ENCODE assay signal across 8 cellular contexts in the genomic region with DNA sequence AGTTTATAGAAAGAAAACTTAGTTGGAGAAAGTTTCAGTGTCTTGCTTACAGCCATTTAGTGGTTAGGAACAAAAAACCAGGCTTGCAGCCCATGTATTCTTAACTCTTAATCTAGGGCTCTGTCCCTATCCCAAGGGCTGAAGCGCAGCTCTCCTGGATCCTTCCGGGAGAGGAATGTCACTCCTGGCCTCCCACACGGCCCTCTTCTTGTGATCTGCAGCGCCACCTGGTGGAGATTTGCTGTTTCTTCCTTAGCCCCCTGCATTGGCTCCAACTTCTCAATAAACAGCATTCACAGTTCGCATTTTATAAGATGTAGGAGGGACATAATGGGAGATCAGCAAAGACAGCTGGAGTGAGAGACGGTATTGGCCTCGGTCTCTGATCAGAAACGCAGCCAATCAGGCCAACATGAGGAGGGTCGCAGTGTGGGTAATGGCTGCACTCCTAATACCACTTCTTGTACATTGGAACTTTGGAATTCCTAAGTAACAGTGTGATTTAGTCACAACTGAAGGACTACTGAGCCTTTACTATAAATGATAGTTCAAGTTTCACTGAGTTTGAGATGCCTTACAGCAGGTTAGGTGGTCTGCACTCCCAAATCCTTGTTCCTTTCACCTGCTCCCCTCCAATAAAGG.
DNase-seq lines count a peak whose midpoint lies in the region; ATAC-seq and TF ChIP-seq lines count a peak whose summit lies in the region.

No MANE protein-coding gene starts in this region.

- H3K9me3 Mint-ChIP-seq in H9: no peaks in the 10 kb centered on the region

- no peak overlapping the region for H2BK20ac ChIP-seq in H9 (ENCODE audit: low read depth, low read length, poor library complexity, severe bottlenecking)

- no peak overlapping the region for H3K18ac ChIP-seq in H9 (ENCODE audit: insufficient read length, low read depth, low read length)

- no peaks in the 10 kb centered on the region for H3K9me3 ChIP-seq in H9 (ENCODE audit: control insufficient read depth, low read depth, low read length)
- H3K9me3 ChIP-seq in transverse colon: no peaks in the 10 kb centered on the region

- no peak overlapping the region; a peak in 1 of 7 replicates for H3K27ac Mint-ChIP-seq in H9

- TF ChIP-seq CTCF in H9 (conservative IDR thresholded peaks at IDR 0.05): peak; percentile 89
- peak; percentile 74 to 83 (median 77) for TF ChIP-seq CTCF in transverse colon (IDR thresholded peaks at IDR 0.05)

- WGBS in H9 (ENCODE audit: extremely low coverage, insufficient read length, low lambda C conversion rate): no CpG with 5 or more reads among the region's 9 CpGs
- 15 to 31% methylated on average over 5 to 9 of the region's 9 CpGs for WGBS in transverse colon (ENCODE audit: low coverage in 1 of 2), 2 donors

- no peak for TF ChIP-seq EP300 in transverse colon (IDR thresholded peaks at IDR 0.05; ENCODE audit: low read depth)

- no peak overlapping the region for H3K4me3 ChIP-seq in transverse colon

- H3K27me3 Mint-ChIP-seq in H9 (ENCODE audit: low read depth): peaks cover 6% of the 10 kb centered on the region

- H3K27me3 ChIP-seq in H9 (ENCODE audit: insufficient read depth, low read length) (no peaks in the 10 kb centered on the region), transverse colon (no peaks in the 10 kb centered on the region)

- H2BK12ac ChIP-seq in H9 (ENCODE audit: insufficient read length, low read depth, low read length): no peak overlapping the region

- no peak overlapping the region for H3T11ph ChIP-seq in H9 (ENCODE audit: low read length)

- no peak overlapping the region for H3K56ac ChIP-seq in H9 (ENCODE audit: insufficient read length, low read depth, low read length)

- no peak overlapping the region for H4K91ac ChIP-seq in H9 (ENCODE audit: insufficient read length, low read depth, low read length)

- no peak for ATAC-seq in GM21526 (IDR thresholded peaks at IDR 0.05; ENCODE audit: low FRiP score, unreplicated experiment)

- no peak overlapping the region for H3K4ac ChIP-seq in H9 (ENCODE audit: low read depth, low read length)

- no peaks in the 10 kb centered on the region for H3K79me1 ChIP-seq in H9 (ENCODE audit: insufficient read depth, low read depth, low read length, poor library complexity, severe bottlenecking)

- no peak overlapping the region for H4K8ac ChIP-seq in H9 (replicated peaks; ENCODE audit: insufficient read length, low read depth, low read length)

- in situ Hi-C loops in transverse colon (cut with MboI; ENCODE audit: low pct_ligation_motif_present in 1 of 4, low pct_unique_long_range_greater_than_20kb in 1 of 4, low sequenced_read_pairs in 3 of 4): loop anchor here (10.0 to 25.0 kb wide), 3 partner anchors 326 to 1056 kb away; no protein-coding TSS in a partner anchor

- DNase-seq in EL (peak; percentile 61), H9 (peak; percentile 81), NCI-H187 treated with DMSO at 0.1 percent for 48 hours (lab: John Stamatoyannopoulos, UW) (peak; percentile 56), UCSD-AML1 (lab: John Stamatoyannopoulos, UW; ENCODE audit: unreplicated experiment) (peak; percentile 39), erythroblast (lab: John Stamatoyannopoulos, UW) (peak; percentile 52 to 76), mucosa of gallbladder (ENCODE audit: low spot score) (peak; percentile 71), transverse colon (peak; percentile 66)

- H4K20me1 ChIP-seq in H9 (ENCODE audit: control insufficient read depth, insufficient read depth, insufficient read length): no peaks in the 10 kb centered on the region

- no peak overlapping the region for H3K27ac ChIP-seq in H9 (ENCODE audit: insufficient read length, low read depth, low read length)
- no peak overlapping the region for H3K27ac ChIP-seq in transverse colon

- no peaks in the 10 kb centered on the region for H3K4me1 ChIP-seq in H9 (ENCODE audit: insufficient read depth, low read length)
- H3K4me1 ChIP-seq in transverse colon: no peaks in the 10 kb centered on the region

- no peaks in the 10 kb centered on the region for H3K23me2 ChIP-seq in H9 (ENCODE audit: insufficient read length, low read depth, low read length, poor library complexity, severe bottlenecking)

- H3K4me3 Mint-ChIP-seq in H9: no peak overlapping the region

- no peak overlapping the region for H3K14ac ChIP-seq in H9 (ENCODE audit: insufficient read depth, low read length)

- H3K9ac ChIP-seq in H9 (ENCODE audit: extremely low read depth, insufficient read length, low read length): no peak overlapping the region

- no peak overlapping the region for H3K4me2 ChIP-seq in H9 (ENCODE audit: insufficient read depth, insufficient read length, low read length)

- no peaks in the 10 kb centered on the region for H3K79me2 ChIP-seq in H9 (ENCODE audit: insufficient read depth, low read length)

- H2BK15ac ChIP-seq in H9 (ENCODE audit: low read depth, low read length): no peak overlapping the region

- H2BK5ac ChIP-seq in H9 (ENCODE audit: insufficient read length, low read length): no peak overlapping the region

- no peak overlapping the region for H2BK120ac ChIP-seq in H9 (ENCODE audit: low read depth, low read length, poor library complexity, severe bottlenecking)

- TF ChIP-seq POLR2A in erythroblast (IDR thresholded peaks at IDR 0.05; ENCODE audit: low read length) (no peak), transverse colon (IDR thresholded peaks at IDR 0.05) (no peak)

- no peak overlapping the region for H4K5ac ChIP-seq in H9 (ENCODE audit: insufficient read length, low read depth, low read length)

- 0 out of 4 replicates have a peak, but pooled peaks cover 2% of the 10 kb centered on the region in 2 experiments for H3K4me1 Mint-ChIP-seq in H9

- no peaks in the 10 kb centered on the region for H3K36me3 ChIP-seq in transverse colon

- no peak overlapping the region for H2AK5ac ChIP-seq in H9 (ENCODE audit: insufficient read length, low read length)

- H3K23ac ChIP-seq in H9 (ENCODE audit: insufficient read length, low read depth, low read length): no peak overlapping the region

- H2AFZ ChIP-seq in H9 (ENCODE audit: low read length): no peak overlapping the region

- intact Hi-C loops in transverse colon (cut with DNase I; ENCODE audit: low total_unique reads): loop anchor here (1.0 to 5.0 kb wide), 2 partner anchors 321 to 504 kb away; no protein-coding TSS in a partner anchor

- H3K36me3 Mint-ChIP-seq in H9 (ENCODE audit: insufficient read depth in 1 of 3, low read depth in 3 of 3): no peaks in the 10 kb centered on the region; a peak in 1 of 7 replicates
